In the genomic region with DNA sequence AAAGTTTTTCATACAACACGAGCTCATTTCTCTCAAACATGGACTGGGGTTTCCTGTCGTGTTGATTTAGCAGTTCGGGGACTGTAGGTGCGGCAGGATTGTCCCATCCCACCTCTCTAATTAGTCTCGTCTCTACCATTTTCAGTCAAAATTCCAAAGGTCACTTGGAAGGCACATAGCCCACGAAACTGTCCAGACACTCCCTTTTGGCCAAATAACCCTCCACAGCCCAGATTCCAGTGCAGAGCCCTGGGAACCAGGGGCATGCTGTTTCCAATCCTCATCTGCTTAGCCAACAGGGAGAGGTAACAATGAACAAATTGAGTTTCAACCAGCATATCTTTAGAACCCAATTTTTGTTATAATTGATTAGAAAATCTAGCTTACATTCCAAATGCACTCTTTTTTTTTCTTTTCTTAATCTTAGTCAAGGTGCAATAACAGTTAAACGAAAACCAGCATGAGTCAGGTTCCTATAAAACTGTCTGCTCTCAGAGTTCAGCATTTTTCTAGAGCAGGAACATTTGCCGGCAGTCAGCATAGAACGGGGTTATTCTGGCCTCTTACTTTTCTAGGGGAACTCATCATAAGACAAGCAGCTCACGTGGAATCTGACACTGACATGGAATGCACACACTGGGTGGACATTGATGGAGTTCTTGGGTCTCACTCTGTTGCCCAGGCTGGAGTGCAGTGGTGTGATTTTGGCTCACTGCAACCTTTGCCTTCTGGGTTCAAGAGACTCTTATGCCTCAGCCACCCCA, we compare ENCODE assay signal across 14 cellular contexts.
"Had no signal": no experiment of that assay in that cellular context is flagged by ENCODE, and none has a peak within 500 bp of the region (broad histone marks: within the 10 kb centered on the region; RNA-seq: fewer than 3 reads in every experiment).

No MANE protein-coding gene starts in this region.

- H3K4me1 ChIP-seq: esophagus muscularis mucosa, right atrium auricular region, spleen, upper lobe of right lung had no signal

- H3K36me3 ChIP-seq: esophagus muscularis mucosa, ovary, right atrium auricular region, spleen, upper lobe of right lung had no signal

- H3K27ac ChIP-seq: esophagus muscularis mucosa, ovary, right atrium auricular region, spleen, upper lobe of right lung had no signal

- ATAC-seq: stimulated activated naive B cell treated with anti-CD40 and anti-IgM and Interleukin-4, amounts not matched to agents 10 μg/mL and 1 μg/mL and 100 μg/mL, for 72 hours; upper lobe of right lung had no signal

- DNase-seq: activated T-cell treated with anti-CD3 and anti-CD28 coated beads, Interleukin-2, amount 50 U/mL, for 1 hour; amniotic stem cell; dermis blood vessel endothelial cell; glutamatergic neuron; immature natural killer cell; nephron progenitor cell; ovary; spleen; stimulated activated CD4-positive, alpha-beta T cell treated with anti-CD3 and anti-CD28 coated beads, Interleukin-1b, Interleukin-23, amount 100 ng/mL, for 48 hours; stimulated activated naive B cell treated with anti-CD40 and anti-IgM and Interleukin-4, amounts not matched to agents 10 μg/mL and 1 μg/mL and 100 μg/mL, for 72 hours; substantia nigra; upper lobe of right lung had no signal

- H3K9me3 ChIP-seq: esophagus muscularis mucosa, ovary, upper lobe of right lung had no signal

- H3K27me3 ChIP-seq: ovary, right atrium auricular region, upper lobe of right lung had no signal

- H3K4me3 ChIP-seq: esophagus muscularis mucosa, ovary, right atrium auricular region, spleen, upper lobe of right lung had no signal
